Comparison of ENCODE assay signal across 1 cellular context in the genomic region with DNA sequence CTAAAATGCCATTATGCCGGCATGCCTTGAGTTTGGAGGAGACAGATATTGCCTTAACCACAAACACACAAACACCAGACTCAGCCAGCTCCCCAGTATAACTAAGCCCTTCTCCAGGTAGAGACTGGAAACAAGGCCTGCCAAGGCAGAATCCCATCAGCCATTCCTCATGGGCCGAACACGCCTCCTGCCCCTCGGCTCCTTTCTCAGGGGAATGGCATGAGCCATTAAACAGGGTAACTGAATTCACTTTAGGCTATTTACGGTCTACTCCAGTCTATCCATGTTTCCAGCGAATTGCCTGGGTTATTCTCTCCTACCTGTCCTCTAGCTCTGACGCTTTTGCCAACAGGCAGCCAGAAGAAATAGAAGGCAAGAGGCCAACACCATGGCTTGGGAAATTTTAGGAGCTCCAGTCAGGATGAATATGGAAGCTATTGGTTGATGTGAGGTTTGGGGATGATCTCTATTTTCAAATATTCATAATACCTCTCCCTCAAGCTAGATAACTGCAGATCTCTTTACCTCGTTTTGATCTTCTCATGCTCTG.
TF ChIP-seq lines count a peak whose summit lies in the region.

No MANE protein-coding gene starts in this region.

TF ChIP-seq in WTC11, 78 proteins besides CTCF, POLR2A, EP300 and RAD21:
- no peak for TF ChIP-seq SMAD3 (CRISPR knock-in tag; IDR thresholded peaks at IDR 0.05; ENCODE audit: borderline replicate concordance)
- no peak for TF ChIP-seq EMX1 (CRISPR knock-in tag; IDR thresholded peaks at IDR 0.05)
- no peak for TF ChIP-seq ZNF232 (CRISPR knock-in tag; IDR thresholded peaks at IDR 0.05)
- TF ChIP-seq FOXP1 (CRISPR knock-in tag; IDR thresholded peaks at IDR 0.05; ENCODE audit: borderline replicate concordance), result no peak
- TF ChIP-seq, protein P1, sequence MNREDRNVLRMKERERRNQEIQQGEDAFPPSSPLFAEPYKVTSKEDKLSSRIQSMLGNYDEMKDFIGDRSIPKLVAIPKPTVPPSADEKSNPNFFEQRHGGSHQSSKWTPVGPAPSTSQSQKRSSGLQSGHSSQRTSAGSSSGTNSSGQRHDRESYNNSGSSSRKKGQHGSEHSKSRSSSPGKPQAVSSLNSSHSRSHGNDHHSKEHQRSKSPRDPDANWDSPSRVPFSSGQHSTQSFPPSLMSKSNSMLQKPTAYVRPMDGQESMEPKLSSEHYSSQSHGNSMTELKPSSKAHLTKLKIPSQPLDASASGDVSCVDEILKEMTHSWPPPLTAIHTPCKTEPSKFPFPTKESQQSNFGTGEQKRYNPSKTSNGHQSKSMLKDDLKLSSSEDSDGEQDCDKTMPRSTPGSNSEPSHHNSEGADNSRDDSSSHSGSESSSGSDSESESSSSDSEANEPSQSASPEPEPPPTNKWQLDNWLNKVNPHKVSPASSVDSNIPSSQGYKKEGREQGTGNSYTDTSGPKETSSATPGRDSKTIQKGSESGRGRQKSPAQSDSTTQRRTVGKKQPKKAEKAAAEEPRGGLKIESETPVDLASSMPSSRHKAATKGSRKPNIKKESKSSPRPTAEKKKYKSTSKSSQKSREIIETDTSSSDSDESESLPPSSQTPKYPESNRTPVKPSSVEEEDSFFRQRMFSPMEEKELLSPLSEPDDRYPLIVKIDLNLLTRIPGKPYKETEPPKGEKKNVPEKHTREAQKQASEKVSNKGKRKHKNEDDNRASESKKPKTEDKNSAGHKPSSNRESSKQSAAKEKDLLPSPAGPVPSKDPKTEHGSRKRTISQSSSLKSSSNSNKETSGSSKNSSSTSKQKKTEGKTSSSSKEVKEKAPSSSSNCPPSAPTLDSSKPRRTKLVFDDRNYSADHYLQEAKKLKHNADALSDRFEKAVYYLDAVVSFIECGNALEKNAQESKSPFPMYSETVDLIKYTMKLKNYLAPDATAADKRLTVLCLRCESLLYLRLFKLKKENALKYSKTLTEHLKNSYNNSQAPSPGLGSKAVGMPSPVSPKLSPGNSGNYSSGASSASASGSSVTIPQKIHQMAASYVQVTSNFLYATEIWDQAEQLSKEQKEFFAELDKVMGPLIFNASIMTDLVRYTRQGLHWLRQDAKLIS (CRISPR knock-in tag; IDR thresholded peaks at IDR 0.05; ENCODE audit: borderline replicate concordance), result no peak
- TF ChIP-seq NFYB (CRISPR knock-in tag; conservative IDR thresholded peaks at IDR 0.05; ENCODE audit: low read depth), result no peak
- TF ChIP-seq NFATC4 (CRISPR knock-in tag; IDR thresholded peaks at IDR 0.05), result no peak
- TF ChIP-seq, protein P2, sequence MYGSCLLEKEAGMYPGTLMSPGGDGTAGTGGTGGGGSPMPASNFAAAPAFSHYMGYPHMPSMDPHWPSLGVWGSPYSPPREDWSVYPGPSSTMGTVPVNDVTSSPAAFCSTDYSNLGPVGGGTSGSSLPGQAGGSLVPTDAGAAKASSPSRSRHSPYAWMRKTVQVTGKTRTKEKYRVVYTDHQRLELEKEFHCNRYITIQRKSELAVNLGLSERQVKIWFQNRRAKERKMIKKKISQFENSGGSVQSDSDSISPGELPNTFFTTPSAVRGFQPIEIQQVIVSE (CRISPR knock-in tag; IDR thresholded peaks at IDR 0.05; ENCODE audit: borderline replicate concordance), result no peak
- no peak for TF ChIP-seq RORB (CRISPR knock-in tag; IDR thresholded peaks at IDR 0.05)
- TF ChIP-seq RELA (CRISPR knock-in tag; IDR thresholded peaks at IDR 0.05; ENCODE audit: borderline replicate concordance), result no peak
- TF ChIP-seq, protein P3, sequence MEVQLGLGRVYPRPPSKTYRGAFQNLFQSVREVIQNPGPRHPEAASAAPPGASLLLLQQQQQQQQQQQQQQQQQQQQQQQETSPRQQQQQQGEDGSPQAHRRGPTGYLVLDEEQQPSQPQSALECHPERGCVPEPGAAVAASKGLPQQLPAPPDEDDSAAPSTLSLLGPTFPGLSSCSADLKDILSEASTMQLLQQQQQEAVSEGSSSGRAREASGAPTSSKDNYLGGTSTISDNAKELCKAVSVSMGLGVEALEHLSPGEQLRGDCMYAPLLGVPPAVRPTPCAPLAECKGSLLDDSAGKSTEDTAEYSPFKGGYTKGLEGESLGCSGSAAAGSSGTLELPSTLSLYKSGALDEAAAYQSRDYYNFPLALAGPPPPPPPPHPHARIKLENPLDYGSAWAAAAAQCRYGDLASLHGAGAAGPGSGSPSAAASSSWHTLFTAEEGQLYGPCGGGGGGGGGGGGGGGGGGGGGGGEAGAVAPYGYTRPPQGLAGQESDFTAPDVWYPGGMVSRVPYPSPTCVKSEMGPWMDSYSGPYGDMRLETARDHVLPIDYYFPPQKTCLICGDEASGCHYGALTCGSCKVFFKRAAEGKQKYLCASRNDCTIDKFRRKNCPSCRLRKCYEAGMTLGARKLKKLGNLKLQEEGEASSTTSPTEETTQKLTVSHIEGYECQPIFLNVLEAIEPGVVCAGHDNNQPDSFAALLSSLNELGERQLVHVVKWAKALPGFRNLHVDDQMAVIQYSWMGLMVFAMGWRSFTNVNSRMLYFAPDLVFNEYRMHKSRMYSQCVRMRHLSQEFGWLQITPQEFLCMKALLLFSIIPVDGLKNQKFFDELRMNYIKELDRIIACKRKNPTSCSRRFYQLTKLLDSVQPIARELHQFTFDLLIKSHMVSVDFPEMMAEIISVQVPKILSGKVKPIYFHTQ (CRISPR knock-in tag; IDR thresholded peaks at IDR 0.05), result no peak
- TF ChIP-seq, protein P4, sequence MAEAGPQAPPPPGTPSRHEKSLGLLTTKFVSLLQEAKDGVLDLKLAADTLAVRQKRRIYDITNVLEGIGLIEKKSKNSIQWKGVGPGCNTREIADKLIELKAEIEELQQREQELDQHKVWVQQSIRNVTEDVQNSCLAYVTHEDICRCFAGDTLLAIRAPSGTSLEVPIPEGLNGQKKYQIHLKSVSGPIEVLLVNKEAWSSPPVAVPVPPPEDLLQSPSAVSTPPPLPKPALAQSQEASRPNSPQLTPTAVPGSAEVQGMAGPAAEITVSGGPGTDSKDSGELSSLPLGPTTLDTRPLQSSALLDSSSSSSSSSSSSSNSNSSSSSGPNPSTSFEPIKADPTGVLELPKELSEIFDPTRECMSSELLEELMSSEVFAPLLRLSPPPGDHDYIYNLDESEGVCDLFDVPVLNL (CRISPR knock-in tag; IDR thresholded peaks at IDR 0.05; ENCODE audit: borderline replicate concordance, low read depth), result no peak
- no peak for TF ChIP-seq ZNF138 (CRISPR knock-in tag; conservative IDR thresholded peaks at IDR 0.05)
- TF ChIP-seq IRF2 (CRISPR knock-in tag; IDR thresholded peaks at IDR 0.05; ENCODE audit: borderline replicate concordance, low read depth), result no peak
